Comparison of ENCODE assay signal across 21 cellular contexts in genomic region chr15:56820333-56820732, GRCh38.
DNase-seq lines count a peak whose midpoint lies in the region; ATAC-seq and TF ChIP-seq lines count a peak whose summit lies in the region.
"Had no signal": no experiment of that assay in that cellular context is flagged by ENCODE, and none has a peak within 500 bp of the region (broad histone marks: within the 10 kb centered on the region; RNA-seq: fewer than 3 reads in every experiment).

No MANE protein-coding gene starts in this region.

- no peaks in the 10 kb centered on the region for H3K79me2 ChIP-seq in DOHH2 (ENCODE audit: control insufficient read depth, low read length)
- H3K79me2 ChIP-seq: hepatocyte had no signal

- no peaks in the 10 kb centered on the region for H3F3A ChIP-seq in DOHH2 (ENCODE audit: control insufficient read depth, insufficient read depth)

- no peaks in the 10 kb centered on the region for H4K20me1 ChIP-seq in DOHH2 (ENCODE audit: control insufficient read depth, insufficient read depth, low read depth, low read length)

- H3K4me3 Mint-ChIP-seq in activated T-cell treated with anti-CD3 and anti-CD28 coated beads, Interleukin-2, amount 50 U/mL, for 24 hours = no peak overlapping the region
- H3K4me3 Mint-ChIP-seq: activated CD4-positive, alpha-beta memory T cell treated with anti-CD3 and anti-CD28 coated beads, Interleukin-2, amount 10 ng/mL, durations not matched to agents 7 days and 5 days; CD14-positive monocyte; neural progenitor cell had no signal

- H3K36me3 Mint-ChIP-seq in activated T-cell treated with anti-CD3 and anti-CD28 coated beads, Interleukin-2, amount 50 U/mL, for 24 hours (ENCODE audit: low read depth) = no peaks in the 10 kb centered on the region
- H3K36me3 Mint-ChIP-seq: activated naive CD4-positive, alpha-beta T cell treated with anti-CD3 and anti-CD28 coated beads, Interleukin-2, amount 50 U/mL, for 72 hours; CD14-positive monocyte; neural progenitor cell had no signal

- H3K36me3 ChIP-seq in DOHH2 (ENCODE audit: control insufficient read depth, low read length) = no peaks in the 10 kb centered on the region
- H3K36me3 ChIP-seq: HAP-1, neural progenitor cell, thoracic aorta had no signal

- no peak overlapping the region for H3K27ac ChIP-seq in DOHH2 (ENCODE audit: low read depth, low read length)
- H3K27ac ChIP-seq: hepatocyte, neural progenitor cell, thoracic aorta had no signal

- no peaks in the 10 kb centered on the region for H3K4me1 Mint-ChIP-seq in activated T-cell treated with anti-CD3 and anti-CD28 coated beads, Interleukin-2, amount 50 U/mL, for 24 hours (ENCODE audit: low read depth)
- H3K4me1 Mint-ChIP-seq: activated CD4-positive, alpha-beta memory T cell treated with anti-CD3 and anti-CD28 coated beads, Interleukin-2, amount 10 ng/mL, durations not matched to agents 7 days and 5 days had no signal

- no peaks in the 10 kb centered on the region for H3K9me3 ChIP-seq in DOHH2 (ENCODE audit: control insufficient read depth, insufficient read depth, low read length)
- H3K9me3 ChIP-seq: HAP-1, thoracic aorta had no signal

- peak overlapping the region; percentile 5; the same call in 1 of the 2 replicates for H3K4me2 ChIP-seq in DOHH2 (ENCODE audit: low read length)
- H3K4me2 ChIP-seq: hepatocyte, neural progenitor cell had no signal

- H3K4me1 ChIP-seq in DOHH2 (ENCODE audit: control insufficient read depth, low read length) = peaks cover 26% of the 10 kb centered on the region

- no peaks in the 10 kb centered on the region for H3K27me3 Mint-ChIP-seq in activated T-cell treated with anti-CD3 and anti-CD28 coated beads, Interleukin-2, amount 50 U/mL, for 24 hours
- H3K27me3 Mint-ChIP-seq: activated CD4-positive, alpha-beta memory T cell treated with anti-CD3 and anti-CD28 coated beads, Interleukin-2, amount 10 ng/mL, durations not matched to agents 7 days and 5 days had no signal

- H3K4me3 ChIP-seq in DOHH2 (ENCODE audit: low read length) = no peak overlapping the region
- H3K4me3 ChIP-seq: HAP-1, hepatocyte, neural progenitor cell, thoracic aorta had no signal

- H3K27me3 ChIP-seq in DOHH2 (ENCODE audit: control insufficient read depth, low read length) = no peaks in the 10 kb centered on the region
- H3K27me3 ChIP-seq: hepatocyte, neural progenitor cell had no signal

- no peak overlapping the region for H3K27ac Mint-ChIP-seq in activated T-cell treated with anti-CD3 and anti-CD28 coated beads, Interleukin-2, amount 50 U/mL, for 24 hours
- H3K27ac Mint-ChIP-seq: activated CD4-positive, alpha-beta memory T cell treated with anti-CD3 and anti-CD28 coated beads, Interleukin-2, amount 10 ng/mL, durations not matched to agents 7 days and 5 days; activated naive CD4-positive, alpha-beta T cell treated with anti-CD3 and anti-CD28 coated beads, Interleukin-2, amount 50 U/mL, for 72 hours; neural progenitor cell had no signal

- peak; percentile 78 for DNase-seq in KBM-7
- DNase-seq in OCI-M1 (lab: John Stamatoyannopoulos, UW) = peak; percentile 76
- DNase-seq in left kidney (ENCODE audit: low read depth, low spot score) = peak; percentile 53
- no peak for DNase-seq in hippocampal formation (lab: John Stamatoyannopoulos, UW)
- DNase-seq in middle frontal gyrus (ENCODE audit: extremely low spot score, low spot score) = no peak
- no peak for DNase-seq in activated T-cell treated with anti-CD3 and anti-CD28 coated beads, Interleukin-2, amount 50 U/mL, for 24 hours
- DNase-seq: activated CD4-positive, alpha-beta memory T cell treated with anti-CD3 and anti-CD28 coated beads, Interleukin-2, amount 10 ng/mL, durations not matched to agents 7 days and 5 days; activated T-cell treated with anti-CD3 and anti-CD28 coated beads, Interleukin-2, amount 50 U/mL, for 48 hours; DMS 273 treated with DMSO at 0.1 percent for 48 hours; kidney; mammary epithelial cell; NCI-H1436 treated with DMSO at 0.1 percent for 48 hours; NCI-H2171 treated with DMSO at 0.1 percent for 48 hours had no signal

- in situ Hi-C loops in KBM-7 (cut with MboI; ENCODE audit: low pct_unique_long_range_greater_than_20kb, low sequenced_read_pairs) = no loop called here

- H3K9me3 Mint-ChIP-seq in activated T-cell treated with anti-CD3 and anti-CD28 coated beads, Interleukin-2, amount 50 U/mL, for 24 hours = no peaks in the 10 kb centered on the region
- H3K9me3 Mint-ChIP-seq: activated CD4-positive, alpha-beta memory T cell treated with anti-CD3 and anti-CD28 coated beads, Interleukin-2, amount 10 ng/mL, durations not matched to agents 7 days and 5 days; activated naive CD4-positive, alpha-beta T cell treated with anti-CD3 and anti-CD28 coated beads, Interleukin-2, amount 50 U/mL, for 72 hours; neural progenitor cell had no signal

- no peaks in the 10 kb centered on the region for H3K9me2 ChIP-seq in DOHH2 (replicated peaks; ENCODE audit: control insufficient read depth, low read length)

- ATAC-seq in HG03442 (IDR thresholded peaks at IDR 0.05; ENCODE audit: unreplicated experiment) = no peak
- ATAC-seq: activated naive CD4-positive, alpha-beta T cell treated with anti-CD3 and anti-CD28 coated beads, Interleukin-2, amount 50 U/mL, for 72 hours had no signal

- TF ChIP-seq CTCF in DOHH2 (IDR thresholded peaks at IDR 0.05; ENCODE audit: low read depth, low read length, poor library complexity, severe bottlenecking) = no peak

Comparison
In these comparisons a context has a peak if more than half of its experiments do, and no peak if none do; other contexts are left out.
1. DNase-seq: peak in KBM-7 (single experiment), OCI-M1 (single experiment) and left kidney (single experiment); none in hippocampal formation (0 of 2), middle frontal gyrus (single experiment) and activated T-cell treated with anti-CD3 and anti-CD28 coated beads, Interleukin-2, amount 50 U/mL, for 24 hours (single experiment).